In genomic region chr13:24682353-24682752, GRCh38 we compare ENCODE assay signal across 18 cellular contexts. TPM values are rescaled to one million over a fixed set of nuclear protein-coding genes. Genes with fewer than 3 reads are reported as not detected.
A peak's percentile ranks its signal among the peaks of the same experiment; 100 is the strongest.
DNase-seq lines count a peak whose midpoint lies in the region; ATAC-seq and TF ChIP-seq lines count a peak whose summit lies in the region.
"Had no signal": no experiment of that assay in that cellular context is flagged by ENCODE, and none has a peak within 500 bp of the region (broad histone marks: within the 10 kb centered on the region; RNA-seq: fewer than 3 reads in every experiment).

No MANE protein-coding gene starts in this region.

- peak overlapping the region; percentile 13; the same call in 1 of the 2 replicates for H3K27ac Mint-ChIP-seq in WTC11
- H3K27ac Mint-ChIP-seq in nephron, result peak overlapping the region in 2 of 3 experiments; percentile 1 to 75
- H3K27ac Mint-ChIP-seq: H9 had no signal

- POLR2A ChIA-PET in WTC11 (lab: Charles Lee), result interaction anchor here (0.7 kb wide), 1 partner anchor 12 kb away, joined by 3 read pairs; no protein-coding TSS in a partner anchor

- H3K36me3 Mint-ChIP-seq in WTC11 (no peaks in the 10 kb centered on the region), nephron (ENCODE audit: low read depth) (peaks cover 5% of the 10 kb centered on the region)
- H3K36me3 Mint-ChIP-seq: CD4-positive, alpha-beta memory T cell had no signal

- DNase-seq in NCI-H82 (lab: John Stamatoyannopoulos, UW) (peak; percentile 16), NCI-H82 treated with DMSO at 0.1 percent for 48 hours (lab: John Stamatoyannopoulos, UW; ENCODE audit: unreplicated experiment) (no peak), WTC11 (ENCODE audit: low spot score) (no peak)
- no peak for DNase-seq in activated CD4-positive, CD25-positive, alpha-beta regulatory T cell treated with anti-CD3 and anti-CD28 coated beads, Interleukin-2, amount 50 U/mL, for 72 hours
- DNase-seq: CD4-positive, alpha-beta memory T cell; DND-41; H9; MM.1S; NCI-H1092 treated with DMSO at 0.1 percent for 48 hours; NCI-H146; NCI-H2029 treated with DMSO at 0.1 percent for 48 hours; NCI-H446 treated with DMSO at 0.1 percent for 48 hours; Right ventricle myocardium superior had no signal

- no peak for ATAC-seq in WTC11
- no peak for ATAC-seq in GM19023 (IDR thresholded peaks at IDR 0.05; ENCODE audit: unreplicated experiment)
- ATAC-seq in HG02642 (IDR thresholded peaks at IDR 0.05; ENCODE audit: poor library complexity, unreplicated experiment), result no peak

- H3K4me1 Mint-ChIP-seq in WTC11 (peaks cover 48% of the 10 kb centered on the region), nephron (peaks cover 5% of the 10 kb centered on the region)

- TF ChIP-seq CTCF in WTC11 (IDR thresholded peaks at IDR 0.05) (no peak), nephron (IDR thresholded peaks at IDR 0.05; ENCODE audit: unreplicated experiment in 3 of 3) (no peak)

- peaks cover 36% of the 10 kb centered on the region for H3K27me3 Mint-ChIP-seq in WTC11 (ENCODE audit: low read depth)
- peaks cover 59% of the 10 kb centered on the region for H3K27me3 Mint-ChIP-seq in nephron (ENCODE audit: low read depth)

- CTCF ChIA-PET in WTC11 (lab: Charles Lee), result interaction anchor here (0.8 to 4.3 kb wide), 7 partner anchors 9 to 313 kb away, joined by 3 to 57 read pairs (median 5); no protein-coding TSS in a partner anchor

- H3K9me3 Mint-ChIP-seq in WTC11 (no peaks in the 10 kb centered on the region), nephron (no peaks in the 10 kb centered on the region)
- H3K9me3 Mint-ChIP-seq: H9 had no signal

- no peak overlapping the region for H3K4me3 Mint-ChIP-seq in WTC11
- no peak overlapping the region for H3K4me3 Mint-ChIP-seq in nephron

TF ChIP-seq in WTC11, 78 proteins besides CTCF, POLR2A, EP300 and RAD21:
- TF ChIP-seq STAT6 (CRISPR knock-in tag; conservative IDR thresholded peaks at IDR 0.05; ENCODE audit: low read depth) (no peak), ZBTB21 (CRISPR knock-in tag; IDR thresholded peaks at IDR 0.05; ENCODE audit: borderline replicate concordance) (no peak), ZNF416 (CRISPR knock-in tag; IDR thresholded peaks at IDR 0.05) (no peak), JUN (CRISPR knock-in tag; IDR thresholded peaks at IDR 0.05) (no peak)
TF ChIP-seq in WTC11: peak in this region for 0.

RNA-seq across cellular contexts. Expression of gene ATP12A, which starts 2.1 kb away (rescaled TPM):
- total RNA-seq in WTC11 (2021), result 1.4 to 2.7 TPM (median 2.2 TPM) in 3 replicates
- total RNA-seq: CD4-positive, alpha-beta memory T cell; LHCN-M2; OCI-LY7; Right ventricle myocardium superior had no signal
